ENCODE assay signal across 9 cellular contexts in the genomic region with DNA sequence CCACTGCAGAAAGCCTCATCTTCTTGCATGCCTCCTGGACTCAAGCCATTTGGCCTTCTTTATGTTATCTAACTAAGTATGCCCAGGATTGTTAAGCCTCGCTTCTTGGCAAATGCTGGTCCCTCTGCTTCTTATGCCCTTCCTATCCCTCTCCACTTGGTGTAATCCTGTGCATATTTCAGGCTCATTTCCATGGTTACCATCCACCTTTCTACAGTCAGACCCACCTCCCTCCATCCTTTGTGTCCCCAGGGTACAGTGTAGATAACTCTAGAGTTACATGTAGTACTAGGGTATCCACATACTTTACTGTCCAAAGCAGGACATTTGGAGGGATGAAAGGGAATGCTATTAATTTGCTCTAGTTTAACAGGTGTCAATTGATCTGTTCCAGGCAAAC.
"Had no signal": no experiment of that assay in that cellular context is flagged by ENCODE, and none has a peak within 500 bp of the region (broad histone marks: within the 10 kb centered on the region; RNA-seq: fewer than 3 reads in every experiment).

No MANE protein-coding gene starts in this region.

- ATAC-seq: GM23338, K562 had no signal

- H3K9me3 Mint-ChIP-seq: HFFc6 had no signal

- FAIRE-seq: H1, H54, HTR-8/SVneo, K562 had no signal

- DNase-seq: H9, HCEC 1CT, HFFc6, IMR-90 had no signal

- H3K4me3 Mint-ChIP-seq: GM23338, H9, HFFc6 had no signal

- H3K27ac Mint-ChIP-seq: GM23338, H9, HFFc6 had no signal
